Comparison of ENCODE assay signal across 4 cellular contexts in the genomic region with DNA sequence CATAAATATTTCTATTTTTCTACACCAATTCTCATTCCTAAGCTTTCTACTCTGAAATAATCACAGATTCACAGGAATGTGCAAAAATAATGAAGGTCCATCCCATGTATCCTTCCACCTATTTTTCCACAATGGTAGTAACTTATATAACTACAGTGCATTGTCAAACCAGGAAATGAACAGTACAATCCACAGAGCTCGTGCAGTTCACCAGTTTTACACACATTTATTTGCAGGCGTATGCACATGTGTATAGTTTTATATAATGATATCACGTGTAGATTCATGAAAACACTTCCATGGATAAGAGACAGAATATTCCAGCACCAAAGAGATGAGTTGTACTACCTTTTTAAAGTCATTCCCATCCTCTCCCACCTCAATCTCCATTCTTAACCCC.
"Had no signal": no experiment of that assay in that cellular context is flagged by ENCODE, and none has a peak within 500 bp of the region (broad histone marks: within the 10 kb centered on the region; RNA-seq: fewer than 3 reads in every experiment).

No MANE protein-coding gene starts in this region.

- DNase-seq: IMR-90, KBM-7 had no signal

- H3K4me3 ChIP-seq: K562 had no signal

- ATAC-seq: HepG2, K562 had no signal
